ENCODE assay signal across 1 cellular context in the genomic region with DNA sequence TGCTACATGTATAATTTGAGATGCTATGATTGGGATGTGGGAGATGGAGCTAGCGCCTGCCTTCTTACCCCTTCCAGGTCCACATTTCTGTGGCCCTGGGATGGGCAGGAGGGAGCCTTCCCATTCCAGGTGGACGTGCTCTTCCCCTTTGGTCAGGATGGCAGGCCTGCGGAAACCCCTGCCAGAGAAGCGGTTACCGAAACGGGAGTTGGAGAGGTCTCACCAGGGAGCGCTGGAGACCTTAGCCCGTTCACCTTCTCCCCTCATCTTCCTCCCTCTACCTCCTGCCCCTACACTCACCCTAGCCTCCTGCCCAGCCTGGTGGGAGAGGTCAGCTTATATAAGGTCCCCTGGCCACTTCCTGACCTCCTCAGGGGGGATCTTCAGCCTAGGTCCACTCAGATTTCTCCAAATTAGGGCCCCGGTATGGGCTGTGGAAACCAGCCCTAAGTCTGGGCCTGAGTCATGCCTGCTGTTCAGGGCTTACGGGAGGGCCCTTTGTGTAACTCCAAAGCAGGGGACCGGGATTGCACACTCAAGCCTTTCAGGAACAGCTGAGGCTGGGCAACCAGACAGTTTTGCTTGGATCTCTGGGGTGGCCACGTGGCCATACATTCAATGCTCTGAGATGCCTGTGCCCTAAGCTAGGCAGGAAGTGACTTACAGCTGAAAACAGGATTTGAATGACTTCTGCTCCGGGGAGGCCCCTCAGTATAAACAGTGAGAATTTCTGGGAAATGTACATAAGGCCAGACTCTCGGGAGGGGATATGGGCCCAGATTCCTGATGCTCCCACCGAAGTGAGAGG.
TF ChIP-seq lines count a peak whose summit lies in the region.

No MANE protein-coding gene starts in this region.

TF ChIP-seq in HepG2, 621 proteins besides CTCF, POLR2A, EP300 and RAD21 (continued from another document and continues in another):
- TF ChIP-seq AHDC1 (CRISPR knock-in tag; IDR thresholded peaks at IDR 0.05; ENCODE audit: borderline replicate concordance) (peak; percentile 90; the same call in 1 of the 2 replicates), RBM39 (IDR thresholded peaks at IDR 0.05; ENCODE audit: low read depth, low read length, poor library complexity, severe bottlenecking) (no peak), ZFX (CRISPR knock-in tag; IDR thresholded peaks at IDR 0.05; ENCODE audit: low read depth) (peak; percentile 53), FOXJ3 (CRISPR knock-in tag; IDR thresholded peaks at IDR 0.05; ENCODE audit: borderline replicate concordance) (0 out of 2 replicates have a peak, but pooled peaks have one; percentile 50), ZBTB7B (CRISPR knock-in tag; IDR thresholded peaks at IDR 0.05) (peak; percentile 53), ZNF274 (CRISPR knock-in tag; IDR thresholded peaks at IDR 0.05) (no peak), ZNF24 (IDR thresholded peaks at IDR 0.05) (no peak), CCAR2 (optimal IDR thresholded peaks at IDR 0.05; ENCODE audit: low read depth, low read length) (no peak), PTBP1 (IDR thresholded peaks at IDR 0.05; ENCODE audit: low read depth, low read length, poor library complexity, severe bottlenecking) (no peak), FOSL2 (CRISPR knock-in tag; IDR thresholded peaks at IDR 0.05) (peak; percentile 83), E2F2 (CRISPR knock-in tag; IDR thresholded peaks at IDR 0.05; ENCODE audit: borderline replicate concordance) (no peak), ZNF605 (CRISPR knock-in tag; IDR thresholded peaks at IDR 0.05) (peak; percentile 56; the same call in 1 of the 2 replicates), TBX3 (IDR thresholded peaks at IDR 0.05; ENCODE audit: borderline replicate concordance) (no peak), ZNF609 (CRISPR knock-in tag; IDR thresholded peaks at IDR 0.05; ENCODE audit: borderline replicate concordance) (peak; percentile 82; the same call in 1 of the 2 replicates), ZBTB25 (CRISPR knock-in tag; IDR thresholded peaks at IDR 0.05) (peak; percentile 47; the same call in 1 of the 2 replicates), NFIC (IDR thresholded peaks at IDR 0.05; ENCODE audit: low read length) (0 out of 2 replicates have a peak, but pooled peaks have one; percentile 14), DZIP1 (CRISPR knock-in tag; IDR thresholded peaks at IDR 0.05) (peak; percentile 67; the same call in 1 of the 2 replicates), ZNF121 (CRISPR knock-in tag; IDR thresholded peaks at IDR 0.05) (no peak), RBM22 (optimal IDR thresholded peaks at IDR 0.05; ENCODE audit: low read length) (no peak)
- TF ChIP-seq, protein P1, sequence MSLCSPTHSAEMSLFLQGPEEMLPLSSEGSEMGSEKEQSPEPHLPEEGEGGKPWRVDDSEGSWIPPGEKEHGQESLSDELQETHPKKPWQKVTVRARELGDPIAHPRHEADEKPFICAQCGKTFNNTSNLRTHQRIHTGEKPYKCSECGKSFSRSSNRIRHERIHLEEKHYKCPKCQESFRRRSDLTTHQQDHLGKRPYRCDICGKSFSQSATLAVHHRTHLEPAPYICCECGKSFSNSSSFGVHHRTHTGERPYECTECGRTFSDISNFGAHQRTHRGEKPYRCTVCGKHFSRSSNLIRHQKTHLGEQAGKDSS (CRISPR knock-in tag; IDR thresholded peaks at IDR 0.05; ENCODE audit: borderline replicate concordance, low read depth), result peak; percentile 55; the same call in 1 of the 2 replicates
- TF ChIP-seq, protein P2, sequence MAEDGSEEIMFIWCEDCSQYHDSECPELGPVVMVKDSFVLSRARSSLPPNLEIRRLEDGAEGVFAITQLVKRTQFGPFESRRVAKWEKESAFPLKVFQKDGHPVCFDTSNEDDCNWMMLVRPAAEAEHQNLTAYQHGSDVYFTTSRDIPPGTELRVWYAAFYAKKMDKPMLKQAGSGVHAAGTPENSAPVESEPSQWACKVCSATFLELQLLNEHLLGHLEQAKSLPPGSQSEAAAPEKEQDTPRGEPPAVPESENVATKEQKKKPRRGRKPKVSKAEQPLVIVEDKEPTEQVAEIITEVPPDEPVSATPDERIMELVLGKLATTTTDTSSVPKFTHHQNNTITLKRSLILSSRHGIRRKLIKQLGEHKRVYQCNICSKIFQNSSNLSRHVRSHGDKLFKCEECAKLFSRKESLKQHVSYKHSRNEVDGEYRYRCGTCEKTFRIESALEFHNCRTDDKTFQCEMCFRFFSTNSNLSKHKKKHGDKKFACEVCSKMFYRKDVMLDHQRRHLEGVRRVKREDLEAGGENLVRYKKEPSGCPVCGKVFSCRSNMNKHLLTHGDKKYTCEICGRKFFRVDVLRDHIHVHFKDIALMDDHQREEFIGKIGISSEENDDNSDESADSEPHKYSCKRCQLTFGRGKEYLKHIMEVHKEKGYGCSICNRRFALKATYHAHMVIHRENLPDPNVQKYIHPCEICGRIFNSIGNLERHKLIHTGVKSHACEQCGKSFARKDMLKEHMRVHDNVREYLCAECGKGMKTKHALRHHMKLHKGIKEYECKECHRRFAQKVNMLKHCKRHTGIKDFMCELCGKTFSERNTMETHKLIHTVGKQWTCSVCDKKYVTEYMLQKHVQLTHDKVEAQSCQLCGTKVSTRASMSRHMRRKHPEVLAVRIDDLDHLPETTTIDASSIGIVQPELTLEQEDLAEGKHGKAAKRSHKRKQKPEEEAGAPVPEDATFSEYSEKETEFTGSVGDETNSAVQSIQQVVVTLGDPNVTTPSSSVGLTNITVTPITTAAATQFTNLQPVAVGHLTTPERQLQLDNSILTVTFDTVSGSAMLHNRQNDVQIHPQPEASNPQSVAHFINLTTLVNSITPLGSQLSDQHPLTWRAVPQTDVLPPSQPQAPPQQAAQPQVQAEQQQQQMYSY (CRISPR knock-in tag; IDR thresholded peaks at IDR 0.05), result no peak
